ENCODE assay signal across 1 cellular context in the genomic region with DNA sequence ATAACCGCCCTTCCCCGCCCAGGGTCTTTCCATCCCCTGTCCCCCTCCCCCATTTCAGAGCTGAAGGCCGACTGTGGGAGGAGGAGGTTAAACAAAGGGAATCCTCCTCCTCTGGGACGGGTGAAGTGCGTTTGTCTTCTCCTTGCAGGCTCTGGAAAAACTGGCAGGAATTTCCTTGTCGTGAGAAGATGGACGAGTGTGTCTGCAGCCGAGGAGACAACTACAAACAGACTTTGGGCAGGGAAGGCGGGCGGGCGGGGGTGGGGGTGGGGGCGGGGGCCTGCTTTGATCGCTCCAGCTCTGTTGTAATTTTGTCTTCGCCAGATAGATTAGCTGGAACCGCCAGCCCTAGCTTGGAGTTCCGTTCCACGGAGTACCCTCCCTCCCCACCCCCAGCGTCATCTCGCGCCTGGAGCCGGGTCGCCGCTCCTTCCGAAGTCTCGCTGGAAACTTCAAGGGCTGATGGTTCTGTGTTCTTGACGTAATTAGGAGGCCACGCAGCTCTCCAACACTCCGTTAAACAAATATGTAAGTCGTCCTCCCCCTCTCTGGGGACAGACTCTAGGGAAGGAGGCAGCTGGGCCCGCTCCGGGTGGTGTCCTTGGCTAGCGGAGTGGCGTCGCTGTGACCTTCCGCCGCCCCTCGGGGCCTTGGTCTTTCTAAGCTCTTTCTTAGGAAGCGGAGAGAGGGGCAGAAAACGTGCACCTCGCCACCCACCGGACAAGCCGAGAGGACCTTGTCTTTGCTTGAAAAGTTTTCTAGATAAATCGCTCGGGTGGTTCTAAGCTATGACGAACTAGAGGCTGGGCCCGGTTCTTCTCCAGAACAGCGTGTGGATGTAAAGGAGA.
TF ChIP-seq lines count a peak whose summit lies in the region.

No MANE protein-coding gene starts in this region.

TF ChIP-seq in endothelial cell of umbilical vein, 7 proteins besides CTCF, POLR2A, EP300 and RAD21:
- TF ChIP-seq MYC (IDR thresholded peaks at IDR 0.05; ENCODE audit: low read depth, low read length) (no peak), EZH2 (IDR thresholded peaks at IDR 0.05; ENCODE audit: borderline replicate concordance, low read depth, low read length, severe bottlenecking) (peak; percentile 76)
